Comparison of ENCODE assay signal across 21 cellular contexts in genomic region chr17:72311004-72311403, GRCh38.
"Had no signal": no experiment of that assay in that cellular context is flagged by ENCODE, and none has a peak within 500 bp of the region (broad histone marks: within the 10 kb centered on the region; RNA-seq: fewer than 3 reads in every experiment).

No MANE protein-coding gene starts in this region.

- H3K4me3 ChIP-seq: breast epithelium, colonic mucosa, esophagus squamous epithelium, gastroesophageal sphincter, heart left ventricle, lower lobe of right lung, mucosa of descending colon, pancreas, psoas muscle, right atrium auricular region, tibial artery had no signal

- H3K36me3 Mint-ChIP-seq: activated naive CD8-positive, alpha-beta T cell treated with anti-CD3 and anti-CD28 coated beads for 36 hours had no signal

- H3K36me3 ChIP-seq: breast epithelium, colonic mucosa, esophagus squamous epithelium, gastroesophageal sphincter, heart left ventricle, lower lobe of right lung, pancreas, right atrium auricular region, tibial artery had no signal

- H3K27me3 ChIP-seq: breast epithelium, colonic mucosa, pancreas, right atrium auricular region had no signal

- ATAC-seq: activated T-cell treated with anti-CD3 and anti-CD28 coated beads, Interleukin-2, amount 50 U/mL, for 4 hours; gastroesophageal sphincter; heart left ventricle; lower lobe of right lung; mucosa of descending colon; pancreas; psoas muscle had no signal

- H3K4me3 Mint-ChIP-seq: activated naive CD8-positive, alpha-beta T cell treated with anti-CD3 and anti-CD28 coated beads for 36 hours; activated T-cell treated with anti-CD3 and anti-CD28 coated beads, Interleukin-2, amount 50 U/mL, for 4 hours; nephron progenitor cell; stimulated activated naive CD8-positive, alpha-beta T cell treated with anti-CD3 and anti-CD28 coated beads, Interleukin-15, Interleukin-2, amounts not matched to agents 100 ng/mL and 50 ng/mL, for 24 hours had no signal

- H3K9me3 Mint-ChIP-seq: activated naive CD8-positive, alpha-beta T cell treated with anti-CD3 and anti-CD28 coated beads for 36 hours; activated T-cell treated with anti-CD3 and anti-CD28 coated beads, Interleukin-2, amount 50 U/mL, for 4 hours; stimulated activated naive CD8-positive, alpha-beta T cell treated with anti-CD3 and anti-CD28 coated beads, Interleukin-15, Interleukin-2, amounts not matched to agents 100 ng/mL and 50 ng/mL, for 24 hours had no signal

- H3K27ac Mint-ChIP-seq: activated naive CD8-positive, alpha-beta T cell treated with anti-CD3 and anti-CD28 coated beads for 36 hours; nephron progenitor cell; stimulated activated naive CD8-positive, alpha-beta T cell treated with anti-CD3 and anti-CD28 coated beads, Interleukin-15, Interleukin-2, amounts not matched to agents 100 ng/mL and 50 ng/mL, for 24 hours had no signal

- DNase-seq: activated CD8-positive, alpha-beta memory T cell treated with anti-CD3 and anti-CD28 coated beads, Interleukin-2, amount 50 U/mL, for 48 hours; activated naive CD4-positive, alpha-beta T cell treated with Interleukin-2 at 50 U/mL for 16 hours; activated naive CD8-positive, alpha-beta T cell treated with anti-CD3 and anti-CD28 coated beads for 36 hours; activated T-cell treated with anti-CD3 and anti-CD28 coated beads, Interleukin-2, amount 50 U/mL, for 4 hours; colonic mucosa; esophagus squamous epithelium; heart left ventricle; lower lobe of right lung; mesendoderm; mucosa of descending colon; nephron progenitor cell; pancreas; psoas muscle; T-helper 2 cell; tibial artery had no signal

- FAIRE-seq: keratinocyte, pancreas had no signal

- H3K4me1 ChIP-seq: breast epithelium, colonic mucosa, esophagus squamous epithelium, gastroesophageal sphincter, heart left ventricle, lower lobe of right lung, pancreas, psoas muscle, right atrium auricular region, tibial artery had no signal

- H3K4me1 Mint-ChIP-seq: activated naive CD8-positive, alpha-beta T cell treated with anti-CD3 and anti-CD28 coated beads for 36 hours had no signal

- H3K27ac ChIP-seq: breast epithelium, colonic mucosa, esophagus squamous epithelium, gastroesophageal sphincter, heart left ventricle, lower lobe of right lung, pancreas, psoas muscle, right atrium auricular region, tibial artery, VCaP had no signal

- H3K9me3 ChIP-seq: breast epithelium, colonic mucosa, esophagus squamous epithelium, gastroesophageal sphincter, heart left ventricle, lower lobe of right lung, mucosa of descending colon, pancreas, psoas muscle, right atrium auricular region, tibial artery had no signal
